ENCODE assay signal across 22 cellular contexts in genomic region chr9:108980893-108981292, GRCh38. TPM values are rescaled to one million over a fixed set of nuclear protein-coding genes. Genes with fewer than 3 reads are reported as not detected.
DNase-seq lines count a peak whose midpoint lies in the region; ATAC-seq and TF ChIP-seq lines count a peak whose summit lies in the region.
"Had no signal": no experiment of that assay in that cellular context is flagged by ENCODE, and none has a peak within 500 bp of the region (broad histone marks: within the 10 kb centered on the region; RNA-seq: fewer than 3 reads in every experiment).

No MANE protein-coding gene starts in this region.

- 51 to 67% (median 61%) methylated on average over 2 of the region's 2 CpGs for WGBS in heart left ventricle, 4 donors

- no peak for TF ChIP-seq CTCF in heart left ventricle (IDR thresholded peaks at IDR 0.05)

- H3K27me3 ChIP-seq in heart left ventricle: no peaks in the 10 kb centered on the region
- H3K27me3 ChIP-seq: BLaER1 treated with 17β-estradiol and CSF1 and Interleukin-3, amounts not matched to agents 10 nM and 100 nM had no signal

- H3K9me3 ChIP-seq in heart left ventricle: no peaks in the 10 kb centered on the region
- H3K9me3 ChIP-seq: A549; BLaER1 treated with 17β-estradiol and CSF1 and Interleukin-3, amounts not matched to agents 10 nM and 100 nM had no signal

- no peak overlapping the region for H3K4me3 ChIP-seq in heart left ventricle
- H3K4me3 ChIP-seq: A549; BLaER1 treated with 17β-estradiol and CSF1 and Interleukin-3, amounts not matched to agents 10 nM and 100 nM; SK-N-MC had no signal

- peaks cover 0 to 85% (median 26%) of the 10 kb centered on the region in 9 donors for H3K36me3 ChIP-seq in heart left ventricle

- no peak for DNase-seq in Right ventricle myocardium inferior (ENCODE audit: missing footprints)
- DNase-seq in cardiac septum (ENCODE audit: low spot score): no peak
- no peak for DNase-seq in heart left ventricle
- DNase-seq in myocyte (ENCODE audit: low read depth): peak; percentile 63
- no peak for DNase-seq in T-helper 2 cell
- no peak for DNase-seq in NOMO-1 treated with dmso at 0.1 percent for 144 hours (lab: John Stamatoyannopoulos, UW; ENCODE audit: unreplicated experiment)
- no peak for DNase-seq in activated CD4-positive, alpha-beta T cell treated with anti-CD3 and anti-CD28 coated beads, Interleukin-2, amount 50 U/mL, for 1 hour
- DNase-seq: AML-193; CD4-positive, alpha-beta T cell; DMS53; NCI-H1048; NCI-H146; NCI-H1930; NCI-H2107; NCI-H446; NCI-H524 treated with DMSO at 0.1 percent for 48 hours; NCI-H774; RPMI8226; SIG-M5 had no signal

- ATAC-seq in Right ventricle myocardium inferior: peak; percentile 64
- peak; percentile 47 to 80 (median 72) for ATAC-seq in heart left ventricle
- ATAC-seq: A549 had no signal

- no peak for TF ChIP-seq POLR2A in heart left ventricle (IDR thresholded peaks at IDR 0.05)

- intact Hi-C loops in Right ventricle myocardium inferior (cut with DNase I) (no loop called here), cardiac septum (cut with DNase I) (no loop called here), heart left ventricle (cut with DNase I) (no loop called here)

- no peak overlapping the region for H3K27ac ChIP-seq in heart left ventricle
- H3K27ac ChIP-seq: A549; BLaER1 treated with 17β-estradiol and CSF1 and Interleukin-3, amounts not matched to agents 10 nM and 100 nM; SK-N-MC had no signal

- peaks cover 0 to 5% (median 0%) of the 10 kb centered on the region in 12 donors for H3K4me1 ChIP-seq in heart left ventricle
- H3K4me1 ChIP-seq: A549; BLaER1 treated with 17β-estradiol and CSF1 and Interleukin-3, amounts not matched to agents 10 nM and 100 nM had no signal

RNA-seq across cellular contexts. Expression of gene CTNNAL1, which starts 32.4 kb away (rescaled TPM):
- total RNA-seq in Right ventricle myocardium inferior (70.7 TPM), cardiac septum (72.8 TPM), heart left ventricle (10 to 100 TPM; 51.2 to 76.3 (median 62.7) TPM), myocyte (45.6 and 93.6 TPM in 2 replicates)
- polyA plus RNA-seq in heart left ventricle: 100 to 1,000 TPM in 1 of 2 donors, 10 to 100 TPM in 1; 54.4 to 165 TPM
- polyA plus RNA-seq in myocyte (2012): 7.9 TPM

RNA-seq across cellular contexts. Expression of gene ABITRAM, which starts 46.7 kb away (rescaled TPM):
- total RNA-seq in Right ventricle myocardium inferior: 16.0 TPM
- total RNA-seq in cardiac septum: 11.1 TPM
- 10 to 100 TPM in 7 of 9 donors, 1 to 10 TPM in 2; 8.2 to 17.0 (median 12.9) TPM for total RNA-seq in heart left ventricle
- 10 to 100 TPM; 12.9 to 15.6 TPM for polyA plus RNA-seq in heart left ventricle
- total RNA-seq in myocyte: 8.5 and 10.1 TPM in 2 replicates
- 13.4 TPM for polyA plus RNA-seq in myocyte (2012)

RNA-seq across cellular contexts. Expression of gene ELP1, which starts 47.0 kb away (rescaled TPM):
- total RNA-seq in Right ventricle myocardium inferior: 17.5 TPM
- total RNA-seq in cardiac septum: 24.2 TPM
- 10 to 100 TPM; 12.4 to 32.0 (median 21.1) TPM for total RNA-seq in heart left ventricle
- 10 to 100 TPM in 1 of 2 donors, 1 to 10 TPM in 1; 7.8 to 17.7 TPM for polyA plus RNA-seq in heart left ventricle
- total RNA-seq in myocyte: 22.5 and 24.7 TPM in 2 replicates
- 16.7 TPM for polyA plus RNA-seq in myocyte (2012)
